21 cellular contexts compared by ENCODE assay signal in genomic region chr3:185640308-185640707, GRCh38.
"Had no signal": no experiment of that assay in that cellular context is flagged by ENCODE, and none has a peak within 500 bp of the region (broad histone marks: within the 10 kb centered on the region; RNA-seq: fewer than 3 reads in every experiment).

No MANE protein-coding gene starts in this region.

- H3K9me3 Mint-ChIP-seq: effector memory CD8-positive, alpha-beta T cell; memory B cell; neural crest cell; stimulated activated memory B cell treated with anti-CD40 and anti-IgM and Interleukin-4, amounts not matched to agents 10 μg/mL and 1 μg/mL and 100 μg/mL, for 72 hours; stimulated activated naive CD8-positive, alpha-beta T cell treated with anti-CD3 and anti-CD28 coated beads, Interleukin-15, Interleukin-2, amounts not matched to agents 100 ng/mL and 50 ng/mL, for 24 hours had no signal

- H3K4me3 ChIP-seq: hepatocyte, left ventricle myocardium inferior, lower lobe of right lung, ovary, tibial artery, upper lobe of right lung, vagina had no signal

- H3K27me3 ChIP-seq: foreskin keratinocyte, hepatocyte, ovary, tibial artery, upper lobe of right lung, vagina had no signal

- H3K27ac ChIP-seq: foreskin keratinocyte, hepatocyte, left ventricle myocardium inferior, lower lobe of right lung, ovary, tibial artery, upper lobe of right lung, vagina had no signal

- H3K4me1 Mint-ChIP-seq: memory B cell; stimulated activated memory B cell treated with anti-CD40 and anti-IgM and Interleukin-4, amounts not matched to agents 10 μg/mL and 1 μg/mL and 100 μg/mL, for 72 hours had no signal

- H3K36me3 ChIP-seq: ovary, tibial artery, upper lobe of right lung, vagina had no signal

- DNase-seq: effector memory CD8-positive, alpha-beta T cell; erythroblast; foreskin keratinocyte; kidney; left cardiac atrium; left ventricle myocardium inferior; lower lobe of right lung; midbrain; naive B cell; nucleus accumbens; ovary; right cardiac atrium; stimulated activated CD4-positive, alpha-beta T cell treated with anti-CD3 and anti-CD28 coated beads, Interleukin-4, amount 100 ng/mL, for 24 hours; tibial artery; upper lobe of right lung had no signal

- H3K27ac Mint-ChIP-seq: effector memory CD8-positive, alpha-beta T cell; memory B cell; naive B cell; stimulated activated memory B cell treated with anti-CD40 and anti-IgM and Interleukin-4, amounts not matched to agents 10 μg/mL and 1 μg/mL and 100 μg/mL, for 72 hours; stimulated activated naive CD8-positive, alpha-beta T cell treated with anti-CD3 and anti-CD28 coated beads, Interleukin-15, Interleukin-2, amounts not matched to agents 100 ng/mL and 50 ng/mL, for 24 hours had no signal

- H3K27me3 Mint-ChIP-seq: naive B cell; stimulated activated naive CD8-positive, alpha-beta T cell treated with anti-CD3 and anti-CD28 coated beads, Interleukin-15, Interleukin-2, amounts not matched to agents 100 ng/mL and 50 ng/mL, for 24 hours had no signal

- H3K36me3 Mint-ChIP-seq: memory B cell; naive B cell; stimulated activated memory B cell treated with anti-CD40 and anti-IgM and Interleukin-4, amounts not matched to agents 10 μg/mL and 1 μg/mL and 100 μg/mL, for 72 hours had no signal

- H3K9me3 ChIP-seq: left ventricle myocardium inferior, lower lobe of right lung, ovary, tibial artery, upper lobe of right lung, vagina had no signal

- ATAC-seq: effector memory CD8-positive, alpha-beta T cell; foreskin keratinocyte; left cardiac atrium; lower lobe of right lung; right cardiac atrium; stimulated activated memory B cell treated with anti-CD40 and anti-IgM and Interleukin-4, amounts not matched to agents 10 μg/mL and 1 μg/mL and 100 μg/mL, for 72 hours; upper lobe of right lung had no signal

- H3K4me1 ChIP-seq: left ventricle myocardium inferior, lower lobe of right lung, tibial artery, upper lobe of right lung, vagina had no signal

- H3K4me3 Mint-ChIP-seq: effector memory CD8-positive, alpha-beta T cell; memory B cell; naive B cell; neural crest cell; stimulated activated memory B cell treated with anti-CD40 and anti-IgM and Interleukin-4, amounts not matched to agents 10 μg/mL and 1 μg/mL and 100 μg/mL, for 72 hours; stimulated activated naive CD8-positive, alpha-beta T cell treated with anti-CD3 and anti-CD28 coated beads, Interleukin-15, Interleukin-2, amounts not matched to agents 100 ng/mL and 50 ng/mL, for 24 hours had no signal
